Comparison of ENCODE assay signal across 13 cellular contexts in genomic region chr3:43709022-43709421, GRCh38. TPM values are rescaled to one million over a fixed set of nuclear protein-coding genes. Genes with fewer than 3 reads are reported as not detected.
DNase-seq lines count a peak whose midpoint lies in the region; ATAC-seq and TF ChIP-seq lines count a peak whose summit lies in the region.
"Had no signal": no experiment of that assay in that cellular context is flagged by ENCODE, and none has a peak within 500 bp of the region (broad histone marks: within the 10 kb centered on the region; RNA-seq: fewer than 3 reads in every experiment).

No MANE protein-coding gene starts in this region.

- peaks cover 20% of the 10 kb centered on the region; the same call in 1 of the 2 replicates for H3F3A ChIP-seq in GM23248 (ENCODE audit: insufficient read depth)

- H3K4me1 ChIP-seq in GM23248 (ENCODE audit: insufficient read depth): peaks cover 27% of the 10 kb centered on the region
- peaks cover 25% of the 10 kb centered on the region for H3K4me1 ChIP-seq in RWPE2 (ENCODE audit: insufficient read depth, poor library complexity, severe bottlenecking)
- peaks cover 25% of the 10 kb centered on the region for H3K4me1 ChIP-seq in skeletal muscle satellite cell (ENCODE audit: control insufficient read depth, insufficient read depth, low read length)

- ATAC-seq in RWPE2 (ENCODE audit: low read depth): no peak
- no peak; the same call in 2 of the 3 replicates for ATAC-seq in SK-N-SH treated with all-trans-retinoic acid at 6 μM for 48 hours
- ATAC-seq in GM21360 (IDR thresholded peaks at IDR 0.05; ENCODE audit: unreplicated experiment): no peak
- ATAC-seq: GM12878 had no signal

- H3K4me2 ChIP-seq in GM23248 (ENCODE audit: unreplicated experiment) (peak overlapping the region; percentile 42), skeletal muscle satellite cell (ENCODE audit: low read length) (peak overlapping the region; percentile 40)

- peaks cover 5% of the 10 kb centered on the region; the same call in 1 of the 2 replicates for H3K36me3 ChIP-seq in GM23248 (ENCODE audit: low read depth)
- H3K36me3 ChIP-seq in RWPE2 (ENCODE audit: low read depth): peaks cover 41% of the 10 kb centered on the region
- H3K36me3 ChIP-seq in skeletal muscle satellite cell (ENCODE audit: insufficient read depth, low read length): peaks cover 26% of the 10 kb centered on the region

- 0 to 5% methylated on average over 1 of the region's 1 CpG for WGBS in GM23248 (ENCODE audit: low coverage in 1 of 2, low lambda C conversion rate in 2 of 2, missing lambda C conversion rate in 2 of 2), 2 experiments

- DNase-seq in GM23248: peak; percentile 86
- DNase-seq in RWPE2 (ENCODE audit: low spot score): no peak
- peak; percentile 40 for DNase-seq in fibroblast of the conjunctiva (ENCODE audit: low read depth)
- no peak for DNase-seq in NCI-H2227 treated with DMSO at 0.1 percent for 48 hours (lab: John Stamatoyannopoulos, UW)
- DNase-seq: erythroblast; H7; NCI-H226; stimulated activated naive CD4-positive, alpha-beta T cell had no signal

- peak overlapping the region; percentile 52 for H3K9ac ChIP-seq in GM23248
- peak overlapping the region; percentile 48 for H3K9ac ChIP-seq in skeletal muscle satellite cell (ENCODE audit: low read depth, low read length)

- H3K27ac ChIP-seq in GM23248 (peak overlapping the region; percentile 73), RWPE2 (ENCODE audit: poor library complexity, severe bottlenecking) (peak overlapping the region; percentile 64)
- H3K27ac ChIP-seq: cardiac muscle cell had no signal

- no peaks in the 10 kb centered on the region for H4K20me1 ChIP-seq in GM23248 (ENCODE audit: insufficient read depth)

- H3K27me3 ChIP-seq in GM23248 (replicated peaks; ENCODE audit: insufficient read depth) (no peaks in the 10 kb centered on the region), RWPE2 (ENCODE audit: insufficient read depth, poor library complexity, severe bottlenecking) (no peaks in the 10 kb centered on the region), skeletal muscle satellite cell (ENCODE audit: control insufficient read depth, insufficient read depth, low read length) (no peaks in the 10 kb centered on the region)
- H3K27me3 ChIP-seq: cardiac muscle cell had no signal

- H2AFZ ChIP-seq in GM23248: no peak overlapping the region

- H3K9me3 ChIP-seq in GM23248 (ENCODE audit: low read depth) (no peaks in the 10 kb centered on the region), RWPE2 (ENCODE audit: severe bottlenecking) (no peaks in the 10 kb centered on the region), skeletal muscle satellite cell (replicated peaks; ENCODE audit: low read length) (no peaks in the 10 kb centered on the region)

- no peak for TF ChIP-seq CTCF in RWPE2 (IDR thresholded peaks at IDR 0.05; ENCODE audit: poor library complexity, severe bottlenecking)

- in situ Hi-C loops in GM23248 (cut with MboI): no loop called here

- H3K79me2 ChIP-seq in GM23248 (ENCODE audit: insufficient read depth): no peaks in the 10 kb centered on the region

- no peaks in the 10 kb centered on the region for H3K9me2 ChIP-seq in GM23248 (ENCODE audit: insufficient read depth)

- no peak overlapping the region for H3K4me3 ChIP-seq in GM23248
- no peak overlapping the region for H3K4me3 ChIP-seq in RWPE2 (ENCODE audit: severe bottlenecking)
- H3K4me3 ChIP-seq in skeletal muscle satellite cell (ENCODE audit: low read length): no peak overlapping the region
- H3K4me3 ChIP-seq: cardiac muscle cell, GM12878 had no signal

TF ChIP-seq in SK-N-SH treated with all-trans-retinoic acid at 6 μM for 48 hours, 23 proteins besides CTCF, POLR2A, EP300 and RAD21:
- TF ChIP-seq CSRNP3 (CRISPR knock-in tag; IDR thresholded peaks at IDR 0.05) (no peak), BACH2 (CRISPR knock-in tag; IDR thresholded peaks at IDR 0.05; ENCODE audit: borderline replicate concordance) (no peak), PPARA (CRISPR knock-in tag; IDR thresholded peaks at IDR 0.05; ENCODE audit: borderline replicate concordance) (no peak), ZNF565 (CRISPR knock-in tag; conservative IDR thresholded peaks at IDR 0.05; ENCODE audit: low read depth) (no peak)

RNA-seq across cellular contexts. Expression of gene ABHD5, which starts 18.3 kb away (rescaled TPM):
- total RNA-seq in GM23248 (2014; rRNA removed; shearing (Covaris generic)): 45.5 and 54.3 TPM in 2 replicates
- polyA plus RNA-seq in GM23248 (2016; fragmentation: Nextera tagmentation; extraction: Ambion mirVana): 31.4 and 32.3 TPM in 2 replicates
- total RNA-seq in skeletal muscle satellite cell (2012; rRNA removed): 29.1 and 31.9 TPM in 2 replicates

Comparison
In these comparisons a context has a peak if more than half of its experiments do, and no peak if none do; other contexts are left out.
1. DNase-seq: peak in GM23248 (single experiment) and fibroblast of the conjunctiva (single experiment); none in RWPE2 (single experiment) and NCI-H2227 treated with DMSO at 0.1 percent for 48 hours (single experiment).